8 cellular contexts compared by ENCODE assay signal in genomic region chr1:1407101-1407956, GRCh38. TPM values are rescaled to one million over a fixed set of nuclear protein-coding genes. Genes with fewer than 3 reads are reported as not detected.
DNase-seq lines count a peak whose midpoint lies in the region; ATAC-seq and TF ChIP-seq lines count a peak whose summit lies in the region.

MRPL20 (minus strand) TSS chr1:1407293; CDS start chr1:1407217, 76 bp downstream.

- WGBS in prostate gland: under 1% methylated on average over 49 of the region's 96 CpGs

- DNase-seq in NCI-H1694 (lab: John Stamatoyannopoulos, UW) (peak; percentile 67), amniotic epithelial cell (ENCODE audit: low read depth) (peak; percentile 87), left ventricle myocardium inferior (peak; percentile 95), prostate gland (ENCODE audit: low spot score) (peak; percentile 91), ureter (ENCODE audit: low spot score) (peak; percentile 96)

- intact Hi-C loops in T-helper 1 cell treated with Interleukin-12 subunit alpha and Interleukin-12 subunit beta and Interleukin-4 antibody, amounts not matched to agents 30 ng/mL and 1 ng/mL, for 36 hours (cut with micrococcal nuclease): loop anchor here (1.0 to 10.0 kb wide), 6 partner anchors 8 to 317 kb away; partner anchors contain the start of genes ATAD3B, AURKAIP1, CCNL2 and CDK11A
- intact Hi-C loops in left ventricle myocardium inferior (cut with micrococcal nuclease): no loop called here
- intact Hi-C loops in prostate gland (cut with DNase I): loop anchor here (5.0 kb wide), 1 partner anchor 35 kb away; no protein-coding TSS in a partner anchor

- TF ChIP-seq POLR2A in GM15510 (IDR thresholded peaks at IDR 0.05; ENCODE audit: borderline replicate concordance, extremely low read depth, insufficient read length) (peak; percentile 95), prostate gland (IDR thresholded peaks at IDR 0.05) (peak; percentile 51)

- peak; percentile 84 for ATAC-seq in HG02884 (IDR thresholded peaks at IDR 0.05; ENCODE audit: unreplicated experiment)

- peak within 1 kb of the TSS; percentile 90 for H3K4me3 ChIP-seq in left ventricle myocardium inferior
- H3K4me3 ChIP-seq in prostate gland: peak within 1 kb of the TSS; percentile 96 to 99

- H3K9me3 ChIP-seq in left ventricle myocardium inferior (replicated peaks): no peaks in the 10 kb centered on the region
- no peaks in the 10 kb centered on the region for H3K9me3 ChIP-seq in prostate gland

- no peak for TF ChIP-seq CTCF in left ventricle myocardium inferior (IDR thresholded peaks at IDR 0.05; ENCODE audit: borderline replicate concordance)
- TF ChIP-seq CTCF in prostate gland (IDR thresholded peaks at IDR 0.05): peak in 1 of 4 experiments; percentile 18

- no peaks in the 10 kb centered on the region for H3K27me3 ChIP-seq in left ventricle myocardium inferior (ENCODE audit: low read depth)
- no peaks in the 10 kb centered on the region for H3K27me3 ChIP-seq in prostate gland (replicated peaks; ENCODE audit: insufficient read depth)

- H3K4me1 ChIP-seq in left ventricle myocardium inferior (peaks cover 54% of the 10 kb centered on the region), prostate gland (replicated peaks) (peaks cover 10% of the 10 kb centered on the region)

- H3K36me3 ChIP-seq in left ventricle myocardium inferior (peaks cover 35% of the 10 kb centered on the region), prostate gland (no peaks in the 10 kb centered on the region)

- H3K27ac ChIP-seq in left ventricle myocardium inferior (replicated peaks) (peak within 1 kb of the TSS; percentile 90), prostate gland (peak within 1 kb of the TSS; percentile 77 to 83)

RNA-seq across cellular contexts. Expression of gene MRPL20, which starts in this region (rescaled TPM):
- 138 and 139 TPM in 2 replicates for total RNA-seq in T-helper 1 cell treated with Interleukin-12 subunit alpha and Interleukin-12 subunit beta and Interleukin-4 antibody, amounts not matched to agents 30 ng/mL and 1 ng/mL, for 36 hours
- total RNA-seq in left ventricle myocardium inferior (135 TPM), prostate gland (100 to 1,000 TPM; 143 to 174 TPM), ureter (145 TPM)

Comparison
In these comparisons a context has a peak if more than half of its experiments do, and no peak if none do; other contexts are left out.
1. Peak in every context shown above with its lines: DNase-seq, ATAC-seq, H3K4me3 ChIP-seq and H3K27ac ChIP-seq.